Comparison of ENCODE assay signal across 17 cellular contexts in genomic region chr9:23707249-23707648, GRCh38.
DNase-seq lines count a peak whose midpoint lies in the region; ATAC-seq and TF ChIP-seq lines count a peak whose summit lies in the region.
"Had no signal": no experiment of that assay in that cellular context is flagged by ENCODE, and none has a peak within 500 bp of the region (broad histone marks: within the 10 kb centered on the region; RNA-seq: fewer than 3 reads in every experiment).

No MANE protein-coding gene starts in this region.

- peaks cover 30% of the 10 kb centered on the region for H3K4me1 Mint-ChIP-seq in glutamatergic neuron (ENCODE audit: low read depth, unreplicated experiment)
- H3K4me1 Mint-ChIP-seq: CD14-positive monocyte; CD4-positive, alpha-beta memory T cell had no signal

- no peak for ATAC-seq in GM19324 (IDR thresholded peaks at IDR 0.05; ENCODE audit: low FRiP score, unreplicated experiment)
- ATAC-seq: HepG2 had no signal

- no peak overlapping the region for H3K27ac Mint-ChIP-seq in glutamatergic neuron (ENCODE audit: unreplicated experiment)
- H3K27ac Mint-ChIP-seq: CD4-positive, alpha-beta memory T cell had no signal

- no peak overlapping the region for H3K4me3 ChIP-seq in H7 (ENCODE audit: insufficient read depth, low read depth, low read length)
- H3K4me3 ChIP-seq: BLaER1, HAP-1 had no signal

- H3K9me3 Mint-ChIP-seq in glutamatergic neuron (ENCODE audit: unreplicated experiment), result peaks cover 18% of the 10 kb centered on the region

- H3K36me3 ChIP-seq in H7 (replicated peaks; ENCODE audit: control insufficient read depth, insufficient read depth, low read length), result no peaks in the 10 kb centered on the region; the same call in 1 of the 2 replicates
- H3K36me3 ChIP-seq: BLaER1, HAP-1 had no signal

- H3K27me3 Mint-ChIP-seq in glutamatergic neuron (ENCODE audit: unreplicated experiment), result peaks cover 10% of the 10 kb centered on the region
- H3K27me3 Mint-ChIP-seq: CD4-positive, alpha-beta memory T cell had no signal

- H3K4me3 Mint-ChIP-seq in glutamatergic neuron (ENCODE audit: unreplicated experiment), result no peak overlapping the region
- H3K4me3 Mint-ChIP-seq: CD14-positive monocyte; CD4-positive, alpha-beta memory T cell had no signal

- no peak for TF ChIP-seq CTCF in glutamatergic neuron (IDR thresholded peaks at IDR 0.05; ENCODE audit: partially characterized antibody, unreplicated experiment)

- DNase-seq in NCI-H2171 treated with DMSO at 0.1 percent for 48 hours (lab: John Stamatoyannopoulos, UW), result peak; percentile 58
- DNase-seq in NCI-H2171 (lab: John Stamatoyannopoulos, UW), result no peak
- peak; percentile 30 for DNase-seq in NCI-H69 (lab: John Stamatoyannopoulos, UW)
- DNase-seq in glutamatergic neuron, result peak; percentile 47
- DNase-seq in H7, result no peak
- no peak for DNase-seq in midbrain (lab: John Stamatoyannopoulos, UW)
- DNase-seq: 8988T; CD4-positive, alpha-beta memory T cell; DMS153; DMS79; GDM1; GOT3 had no signal

- no peaks in the 10 kb centered on the region for H3K36me3 Mint-ChIP-seq in glutamatergic neuron (ENCODE audit: unreplicated experiment)
- H3K36me3 Mint-ChIP-seq: CD14-positive monocyte; CD4-positive, alpha-beta memory T cell had no signal

- no peaks in the 10 kb centered on the region for H3K27me3 ChIP-seq in H7 (ENCODE audit: control insufficient read depth, insufficient read depth, low read length)
- H3K27me3 ChIP-seq: BLaER1 had no signal

Comparison
In these comparisons a context has a peak if more than half of its experiments do, and no peak if none do; other contexts are left out.
1. DNase-seq: peak in NCI-H2171 treated with DMSO at 0.1 percent for 48 hours (single experiment), NCI-H69 (single experiment) and glutamatergic neuron (single experiment); none in NCI-H2171 (single experiment), H7 (single experiment) and midbrain (single experiment).